ENCODE assay signal across 29 cellular contexts in the genomic region with DNA sequence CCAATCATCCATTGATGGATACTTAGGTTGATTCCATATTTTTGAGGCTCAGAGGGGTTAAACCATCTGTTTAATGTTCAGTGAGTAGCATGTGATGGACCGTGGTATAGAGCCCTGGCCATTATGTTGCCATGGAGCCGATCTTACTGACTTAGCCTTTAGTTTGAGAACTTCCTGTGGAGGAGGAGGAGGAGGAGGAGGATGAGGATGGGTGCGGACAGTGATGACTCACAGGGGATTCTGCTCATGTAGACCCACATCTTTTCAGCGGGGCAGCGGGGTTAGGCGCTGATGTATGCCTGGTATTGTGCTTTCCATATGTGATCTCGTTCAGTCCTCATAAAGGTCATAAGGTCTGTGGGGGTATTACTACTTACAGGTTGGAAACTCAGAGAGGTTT. TPM values are rescaled to one million over a fixed set of nuclear protein-coding genes. Genes with fewer than 3 reads are reported as not detected.
"Had no signal": no experiment of that assay in that cellular context is flagged by ENCODE, and none has a peak within 500 bp of the region (broad histone marks: within the 10 kb centered on the region; RNA-seq: fewer than 3 reads in every experiment).

No MANE protein-coding gene starts in this region.

- H3K4me3 ChIP-seq: coronary artery, esophagus squamous epithelium, left lung, ovary, prostate gland, testis had no signal

- H3K36me3 ChIP-seq: ovary, prostate gland had no signal

- H3K27ac ChIP-seq: coronary artery, esophagus squamous epithelium, left lung, ovary, prostate gland, testis, WERI-Rb-1 had no signal

- H3K9me3 ChIP-seq: esophagus squamous epithelium, left lung, ovary, prostate gland, testis had no signal

- DNase-seq: activated CD4-positive, alpha-beta T cell treated with anti-CD3 and anti-CD28 coated beads, Interleukin-2, amount 10 ng/mL, durations not matched to agents 7 days and 5 days; activated CD4-positive, CD25-positive, alpha-beta regulatory T cell treated with anti-CD3 and anti-CD28 coated beads, Interleukin-2, amount 50 U/mL, for 72 hours; activated CD8-positive, alpha-beta memory T cell treated with anti-CD3 and anti-CD28 coated beads for 24 hours; activated CD8-positive, alpha-beta memory T cell treated with anti-CD3 and anti-CD28 coated beads, Interleukin-2, amount 50 U/mL, for 4 hours; activated naive CD4-positive, alpha-beta T cell; activated T-cell treated with anti-CD3 and anti-CD28 coated beads, Interleukin-2, amount 50 U/mL, for 24 hours; amygdala; cerebellar nuclear complex; endodermal cell; esophagus squamous epithelium; foreskin fibroblast; immature natural killer cell; left lung; mammary epithelial cell; midbrain; natural killer cell; ovary; stimulated activated CD4-positive, alpha-beta T cell treated with anti-CD3 and anti-CD28 coated beads, Interleukin-2, amount 100 ng/mL, for 48 hours; stimulated activated CD8-positive, alpha-beta memory T cell treated with anti-CD3 and anti-CD28 coated beads, Interleukin-4, amount 100 ng/mL, for 48 hours; stimulated activated naive B cell treated with anti-CD40 and anti-IgM and Interleukin-4, amounts not matched to agents 10 μg/mL and 1 μg/mL and 100 μg/mL, for 72 hours; testis; trophoblast cell; WERI-Rb-1 had no signal

- H3K4me1 ChIP-seq: prostate gland had no signal

- ATAC-seq: left lung; natural killer cell; stimulated activated naive B cell treated with anti-CD40 and anti-IgM and Interleukin-4, amounts not matched to agents 10 μg/mL and 1 μg/mL and 100 μg/mL, for 72 hours had no signal

RNA-seq across cellular contexts. Expression of a gene that starts 55.4 kb away (rescaled TPM):
- total RNA-seq: activated CD4-positive, alpha-beta T cell treated with anti-CD3 and anti-CD28 coated beads, Interleukin-2, amount 10 ng/mL, durations not matched to agents 7 days and 5 days; activated T-helper 2 cell treated with anti-CD3 and anti-CD28 coated beads, Interferon-gamma antibody, Interleukin-2, Interleukin-4, amounts not matched to agents 10 μg/mL and 5 μg/mL and 100 μg/mL, durations not matched to agents 14 hours and 24 hours and 36 hours; bronchial epithelial cell; endodermal cell; esophagus squamous epithelium; glomerular endothelial cell; kidney epithelial cell; left lung; mammary epithelial cell; natural killer cell; ovary; prostate gland had no signal
- polyA plus RNA-seq: immature natural killer cell, mammary epithelial cell, ovary had no signal
